ENCODE assay signal across 24 cellular contexts in the genomic region with DNA sequence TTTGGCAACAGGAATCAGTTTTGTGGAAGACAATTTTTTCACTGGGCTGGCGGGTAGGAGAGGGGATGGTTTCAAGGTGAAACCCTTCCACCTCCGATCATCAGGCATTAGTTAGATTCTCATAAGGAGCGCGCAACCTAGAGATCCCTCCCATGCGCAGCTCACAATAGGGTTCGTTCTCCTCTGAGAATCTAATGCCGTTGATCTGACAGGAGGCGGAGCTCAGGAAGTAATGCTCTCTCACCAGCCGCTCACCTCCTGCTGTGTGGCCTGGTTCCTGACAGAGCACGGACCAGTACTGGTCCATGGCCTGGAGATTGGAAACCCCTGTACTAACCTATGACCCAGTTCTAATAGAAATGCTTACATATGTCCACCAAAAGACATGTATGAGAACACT.
"Had no signal": no experiment of that assay in that cellular context is flagged by ENCODE, and none has a peak within 500 bp of the region (broad histone marks: within the 10 kb centered on the region; RNA-seq: fewer than 3 reads in every experiment).

No MANE protein-coding gene starts in this region.

- H3K9me3 ChIP-seq: lower lobe of right lung, neutrophil, thoracic aorta, transverse colon had no signal

- H3K4me3 ChIP-seq: left ventricle myocardium inferior, lower lobe of right lung, psoas muscle, spleen, stomach, thoracic aorta, transverse colon had no signal

- FAIRE-seq: colon, endothelial cell of umbilical vein, kidney had no signal

- DNase-seq: dermis blood vessel endothelial cell; erythroblast; foreskin keratinocyte; kidney; left cardiac atrium; left ventricle myocardium inferior; lower lobe of right lung; mesenchymal stem cell; naive thymus-derived CD4-positive, alpha-beta T cell; nephron progenitor cell; psoas muscle; spleen; stimulated activated CD4-positive, alpha-beta T cell treated with anti-CD3 and anti-CD28 coated beads, Interleukin-15, amount 100 ng/mL, for 24 hours; stimulated activated CD4-positive, alpha-beta T cell treated with anti-CD3 and anti-CD28 coated beads, Interleukin-1b, Interleukin-23, amount 100 ng/mL, for 48 hours; stimulated activated CD4-positive, alpha-beta T cell treated with anti-CD3 and anti-CD28 coated beads, Interleukin-4, amount 100 ng/mL, for 24 hours; stimulated activated naive CD4-positive, alpha-beta T cell; stomach; substantia nigra; transverse colon had no signal

- H3K27ac Mint-ChIP-seq: naive thymus-derived CD4-positive, alpha-beta T cell; nephron progenitor cell had no signal

- H3K27me3 ChIP-seq: foreskin keratinocyte, neutrophil, spleen, stomach, transverse colon had no signal

- H3K4me3 Mint-ChIP-seq: naive thymus-derived CD4-positive, alpha-beta T cell; nephron progenitor cell had no signal

- H3K4me1 ChIP-seq: foreskin keratinocyte, lower lobe of right lung, psoas muscle, spleen, transverse colon had no signal

- H3K27ac ChIP-seq: foreskin keratinocyte, left ventricle myocardium inferior, lower lobe of right lung, neutrophil, psoas muscle, spleen, stomach, thoracic aorta, transverse colon had no signal

- ATAC-seq: foreskin keratinocyte; left cardiac atrium; lower lobe of right lung; naive thymus-derived CD4-positive, alpha-beta T cell; psoas muscle; sciatic nerve had no signal

- H3K27me3 Mint-ChIP-seq: naive thymus-derived CD4-positive, alpha-beta T cell had no signal
